ENCODE assay signal across 24 cellular contexts in genomic region chr7:126486806-126487205, GRCh38.
"Had no signal": no experiment of that assay in that cellular context is flagged by ENCODE, and none has a peak within 500 bp of the region (broad histone marks: within the 10 kb centered on the region; RNA-seq: fewer than 3 reads in every experiment).

No MANE protein-coding gene starts in this region.

- ATAC-seq: psoas muscle; right cardiac atrium; right lobe of liver; stimulated activated effector memory CD8-positive, alpha-beta T cell treated with anti-CD3 and anti-CD28 coated beads, Interleukin-12 subunit alpha, Interleukin-12 subunit beta, amount 100 ng/mL, for 72 hours; stimulated activated naive B cell treated with anti-CD40 and anti-IgM and Interleukin-4, amounts not matched to agents 10 μg/mL and 1 μg/mL and 100 μg/mL, for 72 hours had no signal

- H3K27ac ChIP-seq: neural progenitor cell, ovary, parathyroid adenoma, psoas muscle, right lobe of liver, sigmoid colon, stomach, thoracic aorta, thyroid gland, tibial nerve, upper lobe of left lung, vagina had no signal

- H3K36me3 ChIP-seq: neural progenitor cell, ovary, right lobe of liver, sigmoid colon, stomach, thoracic aorta, thyroid gland, tibial nerve, upper lobe of left lung, vagina had no signal

- H3K9me3 ChIP-seq: ovary, psoas muscle, right lobe of liver, sigmoid colon, stomach, thoracic aorta, thyroid gland, tibial nerve, upper lobe of left lung, vagina had no signal

- H3K4me1 ChIP-seq: neural progenitor cell, parathyroid adenoma, psoas muscle, right lobe of liver, sigmoid colon, thyroid gland, tibial nerve, upper lobe of left lung, vagina had no signal

- H3K27me3 ChIP-seq: neural progenitor cell, ovary, right lobe of liver, sigmoid colon, stomach, thyroid gland, tibial nerve, upper lobe of left lung, vagina had no signal

- DNase-seq: occipital lobe; ovary; posterior cingulate gyrus; psoas muscle; right cardiac atrium; right lobe of liver; sigmoid colon; small intestine; stimulated activated CD4-positive, alpha-beta T cell treated with anti-CD3 and anti-CD28 coated beads, Interleukin-15, amount 100 ng/mL, for 24 hours; stimulated activated CD4-positive, alpha-beta T cell treated with anti-CD3 and anti-CD28 coated beads, Interleukin-2, amount 100 ng/mL, for 24 hours; stimulated activated CD4-positive, alpha-beta T cell treated with anti-CD3 and anti-CD28 coated beads, Interleukin-2, amount 100 ng/mL, for 48 hours; stimulated activated CD4-positive, alpha-beta T cell treated with anti-CD3 and anti-CD28 coated beads, Interleukin-4, amount 100 ng/mL, for 24 hours; stimulated activated naive B cell treated with anti-CD40 and anti-IgM and Interleukin-4, amounts not matched to agents 10 μg/mL and 1 μg/mL and 100 μg/mL, for 72 hours; stimulated activated naive CD4-positive, alpha-beta T cell treated with Interleukin-2 at 50 U/mL for 16 hours; stomach; thyroid gland; trophoblast cell; upper lobe of left lung had no signal

- H3K4me3 ChIP-seq: neural progenitor cell, ovary, psoas muscle, right lobe of liver, sigmoid colon, stomach, thoracic aorta, thyroid gland, tibial nerve, upper lobe of left lung, vagina had no signal
